ENCODE assay signal across 22 cellular contexts in the genomic region with DNA sequence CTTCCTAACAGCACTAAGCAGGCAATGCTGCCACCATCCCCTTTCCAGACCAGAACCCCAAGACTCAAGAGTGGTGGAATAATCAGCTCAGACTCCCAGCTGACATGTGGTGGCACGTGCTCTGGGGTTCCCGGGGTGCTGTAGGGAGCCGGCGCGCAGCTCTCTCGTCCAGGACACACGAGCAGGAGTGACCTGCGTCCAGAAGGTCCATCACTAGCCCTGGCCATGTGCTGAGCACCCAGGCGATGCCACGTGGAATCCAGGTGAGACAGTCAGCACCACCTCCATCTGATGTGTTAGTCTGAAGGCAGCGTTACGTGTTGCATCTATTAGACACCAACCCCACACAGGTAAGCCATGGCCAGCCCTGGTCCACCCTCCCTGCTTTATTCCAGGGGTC.
DNase-seq lines count a peak whose midpoint lies in the region; ATAC-seq and TF ChIP-seq lines count a peak whose summit lies in the region.
"Had no signal": no experiment of that assay in that cellular context is flagged by ENCODE, and none has a peak within 500 bp of the region (broad histone marks: within the 10 kb centered on the region; RNA-seq: fewer than 3 reads in every experiment).

No MANE protein-coding gene starts in this region.

- H3K36me3 ChIP-seq in Panc1 (ENCODE audit: control insufficient read depth, insufficient read depth, low read length): no peaks in the 10 kb centered on the region; the same call in 1 of the 2 replicates
- H3K36me3 ChIP-seq in heart right ventricle: peaks cover 0 to 62% (median 3%) of the 10 kb centered on the region in 9 donors

- H3K36me3 Mint-ChIP-seq in osteocyte (ENCODE audit: unreplicated experiment): peaks cover 18% of the 10 kb centered on the region

- DNase-seq in GM20000 (ENCODE audit: low spot score) (peak; percentile 15), Panc1 (ENCODE audit: low read depth, low spot score) (no peak), heart right ventricle (no peak), osteocyte (ENCODE audit: extremely low spot score, unreplicated experiment) (no peak)
- no peak for DNase-seq in activated effector memory CD4-positive, alpha-beta T cell treated with anti-CD3 and anti-CD28 coated beads, Interleukin-2, amount 50 U/mL, for 16 hours
- DNase-seq: activated CD8-positive, alpha-beta memory T cell treated with anti-CD3 and anti-CD28 coated beads, Interleukin-2, amount 50 U/mL, for 4 hours; effector memory CD4-positive, alpha-beta T cell; foreskin melanocyte; HCEC 1CT; hippocampal formation; NCI-H1105; NCI-H2029 treated with DMSO at 0.1 percent for 48 hours; NCI-H2227 treated with DMSO at 0.1 percent for 48 hours; psoas muscle; stimulated activated CD4-positive, alpha-beta T cell treated with anti-CD3 and anti-CD28 coated beads, Interleukin-2, amount 100 ng/mL, for 24 hours; WERI-Rb-1 had no signal

- H3K27ac ChIP-seq in Panc1 (ENCODE audit: low read length) (peak overlapping the region; percentile 73), heart right ventricle (peak overlapping the region in 8 of 10 donors; percentile 40 to 82 (median 70))
- H3K27ac ChIP-seq: C4-2B, HL-60, psoas muscle, suprapubic skin, WERI-Rb-1 had no signal

- no peaks in the 10 kb centered on the region for H3K27me3 Mint-ChIP-seq in osteocyte (ENCODE audit: unreplicated experiment)

- no peak overlapping the region for H3K4me3 ChIP-seq in Panc1 (ENCODE audit: low read depth in 2 of 2, low read length in 2 of 2)
- H3K4me3 ChIP-seq in heart right ventricle: no peak overlapping the region
- H3K4me3 ChIP-seq: esophagus muscularis mucosa, psoas muscle, suprapubic skin had no signal

- H3K27me3 ChIP-seq in Panc1 (ENCODE audit: control insufficient read depth, insufficient read depth, low read length) (no peaks in the 10 kb centered on the region), heart right ventricle (no peaks in the 10 kb centered on the region)
- H3K27me3 ChIP-seq: esophagus muscularis mucosa, suprapubic skin had no signal

- peaks cover 65% of the 10 kb centered on the region for H3K4me1 Mint-ChIP-seq in osteocyte (ENCODE audit: unreplicated experiment)

- no peaks in the 10 kb centered on the region for H3K9me3 ChIP-seq in Panc1 (ENCODE audit: control insufficient read depth, insufficient read depth, low read depth, low read length)
- no peaks in the 10 kb centered on the region for H3K9me3 ChIP-seq in heart right ventricle
- H3K9me3 ChIP-seq: esophagus muscularis mucosa, psoas muscle, suprapubic skin had no signal

- BruUV-seq in Panc1 (replicated peaks; lab: Mats Ljungman, UMichigan): no TSS peak

- TF ChIP-seq CTCF in GM20000 (IDR thresholded peaks at IDR 0.05; ENCODE audit: extremely low read depth, missing control alignments) (no peak), Panc1 (IDR thresholded peaks at IDR 0.05) (no peak), heart right ventricle (IDR thresholded peaks at IDR 0.05) (no peak), osteocyte (IDR thresholded peaks at IDR 0.05) (no peak)

- no peaks in the 10 kb centered on the region for H3K9me3 Mint-ChIP-seq in osteocyte (ENCODE audit: unreplicated experiment)

- in situ Hi-C loops in Panc1 (cut with HindIII; ENCODE audit: low pct_unique_long_range_greater_than_20kb, low sequenced_read_pairs): no loop called here

- H3K4me1 ChIP-seq in Panc1 (ENCODE audit: control insufficient read depth, insufficient read depth, low read length) (peaks cover 66% of the 10 kb centered on the region), heart right ventricle (peaks cover 56 to 100% (median 85%) of the 10 kb centered on the region in 9 donors)

- WGBS in heart right ventricle, 2 donors: 80 to 87% methylated on average over 12 of the region's 12 CpGs

- POLR2A ChIA-PET in Panc1 (lab: Charles Lee): no interaction called here

- no peak overlapping the region for H3K4me3 Mint-ChIP-seq in osteocyte (ENCODE audit: unreplicated experiment)

- intact Hi-C loops in Panc1 (cut with micrococcal nuclease; ENCODE audit: unreplicated experiment) (no loop called here), heart right ventricle (cut with DNase I) (loop anchor here in 6 of 10 donors (5.0 to 10.0 kb wide), 3 partner anchors 69 to 79 kb away; a partner anchor contains a TSS)

- ATAC-seq in Panc1 (no peak), heart right ventricle (no peak), esophagus mucosa (no peak), HG03025 (IDR thresholded peaks at IDR 0.05; ENCODE audit: low FRiP score, unreplicated experiment) (no peak)
- ATAC-seq: psoas muscle had no signal

- CTCF ChIA-PET in Panc1 (lab: Charles Lee): no interaction called here

- H3K27ac Mint-ChIP-seq in osteocyte (ENCODE audit: unreplicated experiment): peak overlapping the region; percentile 31
